Comparison of ENCODE assay signal across 23 cellular contexts in genomic region chr12:97082029-97082428, GRCh38.
A peak's percentile ranks its signal among the peaks of the same experiment; 100 is the strongest.
DNase-seq lines count a peak whose midpoint lies in the region; ATAC-seq, FAIRE-seq and TF ChIP-seq lines count a peak whose summit lies in the region.
"Had no signal": no experiment of that assay in that cellular context is flagged by ENCODE, and none has a peak within 500 bp of the region (broad histone marks: within the 10 kb centered on the region; RNA-seq: fewer than 3 reads in every experiment).

No MANE protein-coding gene starts in this region.

- CTCF ChIA-PET in A549 (lab: Yijun Ruan, JAX) (interaction anchor here (0.6 kb wide), 1 partner anchor 418 kb away, joined by 3 read pairs; no protein-coding TSS in a partner anchor), IMR-90 (lab: Yijun Ruan, JAX) (no interaction called here), H1 (lab: Charles Lee; ENCODE audit: partially characterized antibody) (interaction anchor here (0.6 kb wide), 2 partner anchors 201 to 629 kb away, joined by 3 read pairs; no protein-coding TSS in a partner anchor)
- CTCF ChIA-PET in activated naive CD4-positive, alpha-beta T cell treated with anti-CD3 and anti-CD28 coated beads, Interleukin-2, amount 10 ng/mL, durations not matched to agents 7 days and 5 days (lab: Charles Lee) = no interaction called here

- H3K4me1 ChIP-seq in A549 (no peaks in the 10 kb centered on the region), IMR-90 (ENCODE audit: control insufficient read depth, insufficient read depth, low read length) (no peaks in the 10 kb centered on the region), H1 (replicated peaks in 1 of 4; ENCODE audit: control insufficient read depth in 3 of 4, insufficient read depth in 4 of 4, low read length in 3 of 4) (no peaks in the 10 kb centered on the region), neuronal stem cell (ENCODE audit: control insufficient read depth in 2 of 2, insufficient read depth in 1 of 2, low read depth in 1 of 2, low read length in 2 of 2) (no peaks in the 10 kb centered on the region)
- H3K4me1 ChIP-seq: Caco-2 had no signal

- H3K36me3 ChIP-seq in IMR-90 (ENCODE audit: control insufficient read depth, insufficient read depth, low read length) (no peaks in the 10 kb centered on the region), H1 (ENCODE audit: control insufficient read depth in 2 of 4, insufficient read depth in 4 of 4, low read length in 3 of 4) (no peaks in the 10 kb centered on the region), neuronal stem cell (replicated peaks in 1 of 2; ENCODE audit: control insufficient read depth in 2 of 2, insufficient read depth in 2 of 2, low read length in 2 of 2) (no peaks in the 10 kb centered on the region)
- H3K36me3 ChIP-seq: BLaER1 treated with 17β-estradiol and CSF1 and Interleukin-3, amounts not matched to agents 10 nM and 100 nM had no signal

- POLR2A ChIA-PET in A549 (lab: Yijun Ruan, JAX) (no interaction called here), IMR-90 (lab: Charles Lee; ENCODE audit: unreplicated experiment) (no interaction called here), H1 (lab: Charles Lee; ENCODE audit: partially characterized antibody) (no interaction called here)

- no peaks in the 10 kb centered on the region for H3K36me3 Mint-ChIP-seq in activated naive CD4-positive, alpha-beta T cell treated with anti-CD3 and anti-CD28 coated beads, Interleukin-2, amount 10 ng/mL, durations not matched to agents 7 days and 5 days
- H3K36me3 Mint-ChIP-seq: CD8-positive, alpha-beta T cell had no signal

- H3K27me3 ChIP-seq in IMR-90 (ENCODE audit: control insufficient read depth, insufficient read depth, low read length) (no peaks in the 10 kb centered on the region), H1 (replicated peaks in 1 of 4; ENCODE audit: control insufficient read depth in 3 of 4, extremely low read depth in 1 of 4, insufficient read depth in 3 of 4, low read length in 3 of 4) (no peaks in the 10 kb centered on the region), neuronal stem cell (ENCODE audit: control insufficient read depth in 3 of 3, insufficient read depth in 3 of 3, low read depth in 1 of 3, low read length in 3 of 3) (peaks cover 0 to 2% (median 0%) of the 10 kb centered on the region in 3 experiments)
- H3K27me3 ChIP-seq: BLaER1 treated with 17β-estradiol and CSF1 and Interleukin-3, amounts not matched to agents 10 nM and 100 nM had no signal

- H3K27ac ChIP-seq in A549 (no peak overlapping the region), IMR-90 (ENCODE audit: insufficient read depth, low read length) (no peak overlapping the region), H1 (ENCODE audit: low read depth, low read length) (no peak overlapping the region), neuronal stem cell (replicated peaks; ENCODE audit: low read length) (no peak overlapping the region)
- H3K27ac ChIP-seq: BLaER1 treated with 17β-estradiol and CSF1 and Interleukin-3, amounts not matched to agents 10 nM and 100 nM; C4-2B had no signal

- TF ChIP-seq POLR2A in A549 (IDR thresholded peaks at IDR 0.05; ENCODE audit: low read length) = no peak
- TF ChIP-seq POLR2A in IMR-90 (IDR thresholded peaks at IDR 0.05; ENCODE audit: low read depth, low read length) = no peak
- TF ChIP-seq POLR2A in H1 (IDR thresholded peaks at IDR 0.05; ENCODE audit: control extremely low read depth in 1 of 2, low read depth in 2 of 2, low read length in 2 of 2) = no peak

- no peak overlapping the region for H3K27ac Mint-ChIP-seq in activated naive CD4-positive, alpha-beta T cell treated with anti-CD3 and anti-CD28 coated beads, Interleukin-2, amount 10 ng/mL, durations not matched to agents 7 days and 5 days
- H3K27ac Mint-ChIP-seq: B cell; CD4-positive, alpha-beta T cell; CD8-positive, alpha-beta T cell had no signal

- in situ Hi-C loops in IMR-90 (cut with MboI; ENCODE audit: low sequenced_read_pairs) = no loop called here

- H3K9me3 ChIP-seq in A549 (no peaks in the 10 kb centered on the region), IMR-90 (ENCODE audit: control insufficient read depth, insufficient read depth, low read length) (no peaks in the 10 kb centered on the region), H1 (ENCODE audit: insufficient read depth in 2 of 2, low read depth in 1 of 2, low read length in 1 of 2) (no peaks in the 10 kb centered on the region), neuronal stem cell (replicated peaks in 1 of 2; ENCODE audit: control insufficient read depth in 2 of 2, insufficient read depth in 1 of 2, low read depth in 1 of 2, low read length in 2 of 2) (peaks cover 2 to 6% of the 10 kb centered on the region in 2 donors)
- H3K9me3 ChIP-seq: Caco-2 had no signal

- H3K23ac ChIP-seq in IMR-90 (ENCODE audit: low read depth, low read length) (no peak overlapping the region), H1 (ENCODE audit: insufficient read length) (no peak overlapping the region), neuronal stem cell (ENCODE audit: low read depth, low read length, poor library complexity) (no peak overlapping the region)

- H3K14ac ChIP-seq in IMR-90 (replicated peaks; ENCODE audit: low read depth, low read length) = no peak overlapping the region
- no peak overlapping the region for H3K14ac ChIP-seq in H1 (ENCODE audit: insufficient read length)
- no peak overlapping the region for H3K14ac ChIP-seq in neuronal stem cell (ENCODE audit: low read length)

- H3K27me3 Mint-ChIP-seq in activated naive CD4-positive, alpha-beta T cell treated with anti-CD3 and anti-CD28 coated beads, Interleukin-2, amount 10 ng/mL, durations not matched to agents 7 days and 5 days = no peaks in the 10 kb centered on the region
- H3K27me3 Mint-ChIP-seq: B cell had no signal

- no peaks in the 10 kb centered on the region for H3K9me1 ChIP-seq in IMR-90 (ENCODE audit: insufficient read depth, low read length)

- dilution Hi-C loops in IMR-90 (cut with HindIII; ENCODE audit: low sequenced_read_pairs, unreplicated experiment) = no loop called here

- H3K79me1 ChIP-seq in IMR-90 (ENCODE audit: low read depth in 1 of 2, low read length in 2 of 2) (no peaks in the 10 kb centered on the region), H1 (ENCODE audit: low read depth, low read length) (no peaks in the 10 kb centered on the region), neuronal stem cell (ENCODE audit: low read depth, low read length) (no peaks in the 10 kb centered on the region)

- TF ChIP-seq RAD21 in A549 (conservative IDR thresholded peaks at IDR 0.05 in 1 of 2, IDR thresholded peaks at IDR 0.05 in 1 of 2) = no peak
- no peak for TF ChIP-seq RAD21 in IMR-90 (IDR thresholded peaks at IDR 0.05; ENCODE audit: low read length)
- TF ChIP-seq RAD21 in H1 (IDR thresholded peaks at IDR 0.05 in 1 of 2, conservative IDR thresholded peaks at IDR 0.05 in 1 of 2; ENCODE audit: low read depth in 2 of 2, low read length in 2 of 2) = no peak

- H2AK5ac ChIP-seq in IMR-90 (ENCODE audit: low read depth, low read length) = no peak overlapping the region
- H2AK5ac ChIP-seq in H1 (ENCODE audit: low read depth, low read length) = no peak overlapping the region
- H2AK5ac ChIP-seq in neuronal stem cell (ENCODE audit: low read depth, low read length) = no peak overlapping the region

- H4K91ac ChIP-seq in IMR-90 (ENCODE audit: insufficient read depth, low read depth, low read length) = no peak overlapping the region
- H4K91ac ChIP-seq in H1 (replicated peaks; ENCODE audit: insufficient read length, low read length) = no peak overlapping the region
- no peak overlapping the region for H4K91ac ChIP-seq in neuronal stem cell (ENCODE audit: low read depth, low read length, poor library complexity)

- FAIRE-seq in A549 (lab: Jason Lieb, UNC) (no peak), H1 (lab: Jason Lieb, UNC) (no peak)
- FAIRE-seq: A204.1, D721Med, G401.6, GM12891, GM19239 had no signal

- H2BK20ac ChIP-seq in IMR-90 (ENCODE audit: low read depth, low read length) (no peak overlapping the region), H1 (ENCODE audit: low read length) (no peak overlapping the region)

- no peak overlapping the region for H2AK9ac ChIP-seq in IMR-90 (replicated peaks; ENCODE audit: low read depth, low read length, poor library complexity)

- TF ChIP-seq CTCF in A549 (IDR thresholded peaks at IDR 0.05) (no peak), IMR-90 (conservative IDR thresholded peaks at IDR 0.05; ENCODE audit: low read depth, low read length) (no peak), H1 (IDR thresholded peaks at IDR 0.05; ENCODE audit: control extremely low read depth in 1 of 3, insufficient read depth in 1 of 3, low read depth in 1 of 3, low read length in 3 of 3) (no peak)

- H3K23me2 ChIP-seq in H1 (ENCODE audit: low read depth, low read length) = peaks cover 2% of the 10 kb centered on the region; the same call in 1 of the 2 replicates

- H4K5ac ChIP-seq in IMR-90 (ENCODE audit: low read depth, low read length) = no peak overlapping the region
- no peak overlapping the region for H4K5ac ChIP-seq in H1 (ENCODE audit: insufficient read length, low read depth, low read length)

- H4K20me1 ChIP-seq in IMR-90 (ENCODE audit: insufficient read depth, low read length) (no peaks in the 10 kb centered on the region), H1 (replicated peaks in 1 of 2; ENCODE audit: control insufficient read depth in 1 of 2, insufficient read depth in 2 of 2, low read length in 2 of 2) (no peaks in the 10 kb centered on the region)
- H4K20me1 ChIP-seq: BLaER1 treated with 17β-estradiol and CSF1 and Interleukin-3, amounts not matched to agents 10 nM and 100 nM had no signal

- no peak overlapping the region for H3K4ac ChIP-seq in IMR-90 (ENCODE audit: low read depth, low read length)
- no peak overlapping the region for H3K4ac ChIP-seq in H1 (replicated peaks; ENCODE audit: insufficient read length, low read depth, low read length)
- no peak overlapping the region for H3K4ac ChIP-seq in neuronal stem cell (ENCODE audit: low read length)

- H3K4me3 Mint-ChIP-seq in activated naive CD4-positive, alpha-beta T cell treated with anti-CD3 and anti-CD28 coated beads, Interleukin-2, amount 10 ng/mL, durations not matched to agents 7 days and 5 days = no peak overlapping the region
- H3K4me3 Mint-ChIP-seq: B cell; CD4-positive, alpha-beta T cell; CD8-positive, alpha-beta T cell had no signal

- no peaks in the 10 kb centered on the region for H3K4me1 Mint-ChIP-seq in activated naive CD4-positive, alpha-beta T cell treated with anti-CD3 and anti-CD28 coated beads, Interleukin-2, amount 10 ng/mL, durations not matched to agents 7 days and 5 days
- H3K4me1 Mint-ChIP-seq: B cell had no signal

- H3K9ac ChIP-seq in IMR-90 (ENCODE audit: low read depth, low read length) (no peak overlapping the region), H1 (replicated peaks in 1 of 4; ENCODE audit: extremely low read depth in 1 of 4, low read depth in 3 of 4, low read length in 3 of 4) (no peak overlapping the region), neuronal stem cell (ENCODE audit: low read depth, low read length, poor library complexity) (no peak overlapping the region)
- H3K9ac ChIP-seq: BLaER1 treated with 17β-estradiol and CSF1 and Interleukin-3, amounts not matched to agents 10 nM and 100 nM had no signal

- no peak overlapping the region for H3K4me2 ChIP-seq in A549
- H3K4me2 ChIP-seq in IMR-90 (ENCODE audit: low read depth, low read length) = no peak overlapping the region
- H3K4me2 ChIP-seq in H1 (ENCODE audit: insufficient read depth in 1 of 2, low read depth in 2 of 2, low read length in 2 of 2) = no peak overlapping the region
- no peak overlapping the region for H3K4me2 ChIP-seq in neuronal stem cell (ENCODE audit: insufficient read depth, low read length, poor library complexity, severe bottlenecking)
- H3K4me2 ChIP-seq: BLaER1 treated with 17β-estradiol and CSF1 and Interleukin-3, amounts not matched to agents 10 nM and 100 nM had no signal

- H2BK12ac ChIP-seq in H1 (ENCODE audit: low read depth, low read length) (no peak overlapping the region), neuronal stem cell (ENCODE audit: low read length) (no peak overlapping the region)

- TF ChIP-seq EP300 in A549 (IDR thresholded peaks at IDR 0.05) = no peak
- no peak for TF ChIP-seq EP300 in H1 (IDR thresholded peaks at IDR 0.05; ENCODE audit: borderline replicate concordance in 1 of 2, low read depth in 2 of 2, low read length in 2 of 2)

- H3K4me3 ChIP-seq in A549 (no peak overlapping the region), IMR-90 (ENCODE audit: insufficient read depth, low read depth, low read length) (no peak overlapping the region), H1 (ENCODE audit: extremely low read depth in 1 of 4, insufficient read depth in 2 of 4, low read depth in 3 of 4, low read length in 4 of 4) (no peak overlapping the region), neuronal stem cell (ENCODE audit: low read length in 2 of 2) (no peak overlapping the region)
- H3K4me3 ChIP-seq: BLaER1 treated with 17β-estradiol and CSF1 and Interleukin-3, amounts not matched to agents 10 nM and 100 nM had no signal

- no peak overlapping the region for H2BK5ac ChIP-seq in IMR-90 (ENCODE audit: low read depth, low read length, poor library complexity, severe bottlenecking)
- no peak overlapping the region for H2BK5ac ChIP-seq in H1 (ENCODE audit: low read depth, low read length)
- H2BK5ac ChIP-seq in neuronal stem cell (ENCODE audit: low read length) = no peak overlapping the region

- DNase-seq in A549 (ENCODE audit: low read depth in 1 of 2, low spot score in 1 of 2) (no peak), IMR-90 (no peak), H1 (ENCODE audit: low read depth in 1 of 2, low spot score in 2 of 2) (no peak), neuronal stem cell (ENCODE audit: low spot score) (no peak)
- no peak for DNase-seq in activated naive CD4-positive, alpha-beta T cell treated with anti-CD3 and anti-CD28 coated beads, Interleukin-2, amount 10 ng/mL, durations not matched to agents 7 days and 5 days
- no peak for DNase-seq in activated T-cell treated with anti-CD3 and anti-CD28 coated beads, Interleukin-2, amount 50 U/mL, for 48 hours
- DNase-seq: 8988T; AML-193; Caco-2; Calu3; CD4-positive, alpha-beta T cell; CD8-positive, alpha-beta T cell; DMS79 treated with DMSO at 0.1 percent for 48 hours; GF-D8 had no signal

- intact Hi-C loops in IMR-90 (cut with micrococcal nuclease) = no loop called here

- H2AFZ ChIP-seq in IMR-90 (replicated peaks; ENCODE audit: low read length, poor library complexity) (no peak overlapping the region), H1 (ENCODE audit: low read length) (no peak overlapping the region), neuronal stem cell (ENCODE audit: low read length) (peak overlapping the region; percentile 4)

- H2BK15ac ChIP-seq in IMR-90 (ENCODE audit: low read depth, low read length) (no peak overlapping the region), H1 (ENCODE audit: low read length) (no peak overlapping the region), neuronal stem cell (ENCODE audit: low read length) (no peak overlapping the region)

- H3K9me3 Mint-ChIP-seq in activated naive CD4-positive, alpha-beta T cell treated with anti-CD3 and anti-CD28 coated beads, Interleukin-2, amount 10 ng/mL, durations not matched to agents 7 days and 5 days = no peaks in the 10 kb centered on the region
- H3K9me3 Mint-ChIP-seq: CD4-positive, alpha-beta T cell; CD8-positive, alpha-beta T cell had no signal

- ATAC-seq in A549 = no peak
- ATAC-seq in IMR-90 (ENCODE audit: low read depth) = no peak
- ATAC-seq in HG03565 (IDR thresholded peaks at IDR 0.05; ENCODE audit: unreplicated experiment) = no peak
- ATAC-seq: CD8-positive, alpha-beta T cell had no signal

- H3K79me2 ChIP-seq in H1 (ENCODE audit: control insufficient read depth in 1 of 2, insufficient read depth in 2 of 2, low read length in 2 of 2) = no peaks in the 10 kb centered on the region

- H3K56ac ChIP-seq in IMR-90 (ENCODE audit: extremely low read depth, insufficient read depth, low read length) (no peak overlapping the region), H1 (replicated peaks; ENCODE audit: insufficient read length, low read depth, low read length) (no peak overlapping the region)

- H3K18ac ChIP-seq in IMR-90 (ENCODE audit: low read depth, low read length) = no peak overlapping the region
- H3K18ac ChIP-seq in H1 (ENCODE audit: extremely low read depth, low read length) = no peak overlapping the region
- H3K18ac ChIP-seq in neuronal stem cell (ENCODE audit: low read length) = no peak overlapping the region

- no TSS peak for BruUV-seq in IMR-90 (replicated peaks; lab: Mats Ljungman, UMichigan)

- H4K8ac ChIP-seq in IMR-90 (ENCODE audit: low read depth in 2 of 2, low read length in 2 of 2) (no peak overlapping the region), H1 (ENCODE audit: extremely low read depth, insufficient read depth, low read length) (no peak overlapping the region), neuronal stem cell (ENCODE audit: low read depth, low read length) (no peak overlapping the region)

- H2BK120ac ChIP-seq in IMR-90 (ENCODE audit: low read depth, low read length) = no peak overlapping the region
- H2BK120ac ChIP-seq in H1 (replicated peaks; ENCODE audit: low read depth, low read length) = no peak overlapping the region
- no peak overlapping the region for H2BK120ac ChIP-seq in neuronal stem cell (ENCODE audit: low read depth, low read length)

Comparison
In these comparisons a context has a peak if more than half of its experiments do, and no peak if none do; other contexts are left out.
1. CTCF ChIA-PET loops: an anchor here in A549 (0.6 kb wide) and H1 (0.6 kb wide); none called in IMR-90 and activated naive CD4-positive, alpha-beta T cell treated with anti-CD3 and anti-CD28 coated beads, Interleukin-2, amount 10 ng/mL, durations not matched to agents 7 days and 5 days.
2. Of the 18 proteins assayed by ChIP-seq in both H1 and A549: peak only in H1: none; only in A549: none; in both: MAFK; in neither: 17.